In the genomic region with DNA sequence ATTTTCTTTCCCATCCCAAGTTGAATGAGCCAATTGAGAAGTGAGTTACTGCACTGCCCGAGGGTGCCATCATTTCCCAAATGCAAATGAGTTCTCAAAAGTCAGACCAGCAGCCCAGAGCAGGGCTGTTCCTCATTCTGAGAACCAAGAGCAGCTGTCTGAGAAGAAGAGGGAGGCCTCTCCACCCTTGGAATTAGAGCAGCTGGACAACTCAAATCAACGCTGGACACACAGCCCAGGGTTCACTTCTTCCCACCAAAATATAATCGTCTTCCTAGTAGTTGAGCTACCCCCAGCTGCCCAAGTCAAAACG, we compare ENCODE assay signal across 8 cellular contexts.
A peak's percentile ranks its signal among the peaks of the same experiment; 100 is the strongest.
DNase-seq lines count a peak whose midpoint lies in the region; ATAC-seq and TF ChIP-seq lines count a peak whose summit lies in the region.

No MANE protein-coding gene starts in this region.

- ATAC-seq in activated naive CD8-positive, alpha-beta T cell treated with anti-CD3 and anti-CD28 coated beads, Interleukin-2, amount 50 U/mL, for 24 hours: no peak
- ATAC-seq in GM21825 (IDR thresholded peaks at IDR 0.05; ENCODE audit: unreplicated experiment) (no peak), HG02759 (IDR thresholded peaks at IDR 0.05; ENCODE audit: unreplicated experiment) (no peak)

- DNase-seq in AML-193 (lab: John Stamatoyannopoulos, UW) (peak; percentile 70 to 74), KBM-7 (peak; percentile 54), GM10266 (ENCODE audit: extremely low spot score) (no peak), NCI-H446 treated with DMSO at 0.1 percent for 48 hours (lab: John Stamatoyannopoulos, UW) (no peak)
- DNase-seq in activated naive CD8-positive, alpha-beta T cell treated with anti-CD3 and anti-CD28 coated beads, Interleukin-2, amount 50 U/mL, for 24 hours: no peak

- H3K27me3 Mint-ChIP-seq in activated naive CD8-positive, alpha-beta T cell treated with anti-CD3 and anti-CD28 coated beads, Interleukin-2, amount 50 U/mL, for 24 hours: no peaks in the 10 kb centered on the region
- peaks cover 50% of the 10 kb centered on the region for H3K27me3 Mint-ChIP-seq in nephron (ENCODE audit: low read depth)

- H3K4me1 Mint-ChIP-seq in activated naive CD8-positive, alpha-beta T cell treated with anti-CD3 and anti-CD28 coated beads, Interleukin-2, amount 50 U/mL, for 24 hours: peaks cover 35% of the 10 kb centered on the region
- H3K4me1 Mint-ChIP-seq in nephron: peaks cover 31% of the 10 kb centered on the region

- H3K27ac Mint-ChIP-seq in activated naive CD8-positive, alpha-beta T cell treated with anti-CD3 and anti-CD28 coated beads, Interleukin-2, amount 50 U/mL, for 24 hours: peak overlapping the region; percentile 14
- peak overlapping the region in 2 of 3 experiments; percentile 8 to 29 for H3K27ac Mint-ChIP-seq in nephron

- in situ Hi-C loops in KBM-7 (cut with MboI; ENCODE audit: low pct_unique_long_range_greater_than_20kb, low sequenced_read_pairs): no loop called here

- H3K4me3 Mint-ChIP-seq in activated naive CD8-positive, alpha-beta T cell treated with anti-CD3 and anti-CD28 coated beads, Interleukin-2, amount 50 U/mL, for 24 hours: no peak overlapping the region
- peak overlapping the region in 1 of 3 experiments; percentile 33 for H3K4me3 Mint-ChIP-seq in nephron

- H3K36me3 Mint-ChIP-seq in activated naive CD8-positive, alpha-beta T cell treated with anti-CD3 and anti-CD28 coated beads, Interleukin-2, amount 50 U/mL, for 24 hours (ENCODE audit: low read depth): no peaks in the 10 kb centered on the region
- H3K36me3 Mint-ChIP-seq in nephron (ENCODE audit: low read depth): no peaks in the 10 kb centered on the region

- H3K9me3 Mint-ChIP-seq in activated naive CD8-positive, alpha-beta T cell treated with anti-CD3 and anti-CD28 coated beads, Interleukin-2, amount 50 U/mL, for 24 hours: no peaks in the 10 kb centered on the region
- no peaks in the 10 kb centered on the region for H3K9me3 Mint-ChIP-seq in nephron

- TF ChIP-seq CTCF in nephron (IDR thresholded peaks at IDR 0.05; ENCODE audit: unreplicated experiment in 3 of 3): no peak
- no peak for TF ChIP-seq CTCF in GM10266 (IDR thresholded peaks at IDR 0.05; ENCODE audit: control insufficient read depth, insufficient read depth, low read depth, missing control alignments)

Comparison
In these comparisons a context has a peak if more than half of its experiments do, and no peak if none do; other contexts are left out.
1. DNase-seq: peak in AML-193 (2 of 2) and KBM-7 (single experiment); none in activated naive CD8-positive, alpha-beta T cell treated with anti-CD3 and anti-CD28 coated beads, Interleukin-2, amount 50 U/mL, for 24 hours (single experiment), GM10266 (single experiment) and NCI-H446 treated with DMSO at 0.1 percent for 48 hours (single experiment).